ENCODE assay signal across 20 cellular contexts in genomic region chr5:98455660-98456059, GRCh38.
DNase-seq lines count a peak whose midpoint lies in the region; ATAC-seq, FAIRE-seq and TF ChIP-seq lines count a peak whose summit lies in the region.
"Had no signal": no experiment of that assay in that cellular context is flagged by ENCODE, and none has a peak within 500 bp of the region (broad histone marks: within the 10 kb centered on the region; RNA-seq: fewer than 3 reads in every experiment).

No MANE protein-coding gene starts in this region.

- no peak overlapping the region for H3K27ac Mint-ChIP-seq in Calu3 (ENCODE audit: unreplicated experiment)
- H3K27ac Mint-ChIP-seq: activated naive CD4-positive, alpha-beta T cell treated with anti-CD3 and anti-CD28 coated beads for 36 hours; endodermal cell; H9; T-helper 2 cell treated with Interferon-gamma antibody and Interleukin-4, amounts not matched to agents 5 μg/mL and 100 μg/mL, for 36 hours had no signal

- H3K27me3 Mint-ChIP-seq in Calu3 (ENCODE audit: unreplicated experiment): no peaks in the 10 kb centered on the region

- TF ChIP-seq CTCF in epithelial cell of esophagus (IDR thresholded peaks at IDR 0.05; ENCODE audit: insufficient read depth, low read depth, low read length, missing control alignments) (no peak), osteoblast (IDR thresholded peaks at IDR 0.05; ENCODE audit: extremely low read depth, low read depth, low read length) (no peak), Calu3 (IDR thresholded peaks at IDR 0.05; ENCODE audit: unreplicated experiment) (no peak)

- H3K27me3 ChIP-seq in osteoblast (ENCODE audit: insufficient read depth, low read length): no peaks in the 10 kb centered on the region
- H3K27me3 ChIP-seq in small intestine (ENCODE audit: control insufficient read depth in 2 of 2, insufficient read depth in 2 of 2, low read length in 2 of 2): no peaks in the 10 kb centered on the region
- H3K27me3 ChIP-seq: cardiac muscle cell, thyroid gland had no signal

- no peaks in the 10 kb centered on the region for H3K9me3 Mint-ChIP-seq in Calu3 (ENCODE audit: low read depth, unreplicated experiment)
- H3K9me3 Mint-ChIP-seq: activated naive CD4-positive, alpha-beta T cell treated with anti-CD3 and anti-CD28 coated beads for 36 hours; endodermal cell; H9; T-helper 2 cell treated with Interferon-gamma antibody and Interleukin-4, amounts not matched to agents 5 μg/mL and 100 μg/mL, for 36 hours had no signal

- no peaks in the 10 kb centered on the region for H3K79me2 ChIP-seq in osteoblast (ENCODE audit: insufficient read depth, low read length)

- no peak overlapping the region for H3K4me3 Mint-ChIP-seq in Calu3 (ENCODE audit: low read depth, unreplicated experiment)
- H3K4me3 Mint-ChIP-seq: activated naive CD4-positive, alpha-beta T cell treated with anti-CD3 and anti-CD28 coated beads for 36 hours; endodermal cell; H9; T-helper 2 cell treated with Interferon-gamma antibody and Interleukin-4, amounts not matched to agents 5 μg/mL and 100 μg/mL, for 36 hours had no signal

- BruUV-seq in Calu3 (replicated peaks; lab: Mats Ljungman, UMichigan): no TSS peak

- DNase-seq in H54 (ENCODE audit: insufficient read length, low spot score): no peak
- peak; percentile 8 for DNase-seq in epithelial cell of esophagus (ENCODE audit: low read depth)
- DNase-seq in osteoblast (ENCODE audit: insufficient read length, low spot score, missing footprints): no peak
- DNase-seq in NCI-H2171 (lab: John Stamatoyannopoulos, UW): no peak
- DNase-seq in small intestine: no peak
- DNase-seq in Calu3: no peak
- DNase-seq: activated CD4-positive, alpha-beta T cell treated with anti-CD3 and anti-CD28 coated beads for 1 hour; activated CD8-positive, alpha-beta memory T cell treated with anti-CD3 and anti-CD28 coated beads, Interleukin-2, amount 50 U/mL, for 48 hours; activated naive CD4-positive, alpha-beta T cell treated with anti-CD3 and anti-CD28 coated beads for 36 hours; endodermal cell; glutamatergic neuron; H9; mesendoderm; Right ventricle myocardium superior; thyroid gland had no signal

- ATAC-seq in SK-N-SH treated with all-trans-retinoic acid at 6 μM for 48 hours (peak; percentile 47), HG03469 (IDR thresholded peaks at IDR 0.05; ENCODE audit: unreplicated experiment) (no peak)

- H3K4me1 ChIP-seq in osteoblast (ENCODE audit: insufficient read depth, low read length) (peaks cover 40% of the 10 kb centered on the region), small intestine (ENCODE audit: control insufficient read depth in 2 of 2, insufficient read depth in 1 of 2, low read depth in 1 of 2, low read length in 1 of 2) (no peaks in the 10 kb centered on the region)
- H3K4me1 ChIP-seq: thyroid gland had no signal

- peak overlapping the region; percentile 93 for H3K27ac ChIP-seq in osteoblast (ENCODE audit: low read depth, low read length)
- no peak overlapping the region for H3K27ac ChIP-seq in small intestine (ENCODE audit: low read depth in 1 of 2, low read length in 1 of 2)
- H3K27ac ChIP-seq: C4-2B, cardiac muscle cell, thyroid gland had no signal

- H3K4me2 ChIP-seq in osteoblast (ENCODE audit: insufficient read depth, low read length): peak overlapping the region; percentile 76

- 66 to 74% (median 69%) methylated on average over 3 of the region's 3 CpGs for WGBS in small intestine, 3 donors

- H3K4me1 Mint-ChIP-seq in Calu3 (ENCODE audit: low read depth, unreplicated experiment): no peaks in the 10 kb centered on the region
- H3K4me1 Mint-ChIP-seq: H9 had no signal

- no peaks in the 10 kb centered on the region for H4K20me1 ChIP-seq in osteoblast (ENCODE audit: insufficient read depth, low read length)

- H2AFZ ChIP-seq in osteoblast (ENCODE audit: low read length): no peak overlapping the region

- no peak for TF ChIP-seq POLR2A in H54 (IDR thresholded peaks at IDR 0.05; ENCODE audit: low read depth, low read length)

- FAIRE-seq in H54 (lab: Jason Lieb, UNC) (peak; percentile 92), small intestine (lab: Jason Lieb, UNC) (no peak)

- H3K9me3 ChIP-seq in osteoblast (ENCODE audit: low read depth, low read length) (no peaks in the 10 kb centered on the region), small intestine (ENCODE audit: control insufficient read depth, low read depth) (no peaks in the 10 kb centered on the region)
- H3K9me3 ChIP-seq: thyroid gland had no signal

- CTCF ChIA-PET in Calu3 (lab: Charles Lee): interaction anchor here (1.3 to 1.8 kb wide), 3 partner anchors 313 to 316 kb away, joined by 5 to 12 read pairs (median 7); no protein-coding TSS in a partner anchor

- H3K36me3 Mint-ChIP-seq in Calu3 (ENCODE audit: insufficient read depth, unreplicated experiment): no peaks in the 10 kb centered on the region

- no peak overlapping the region for H3K4me3 ChIP-seq in epithelial cell of esophagus (ENCODE audit: low read length)
- H3K4me3 ChIP-seq in osteoblast (ENCODE audit: insufficient read depth, low read length): no peak overlapping the region
- H3K4me3 ChIP-seq in small intestine (ENCODE audit: low read depth in 1 of 2, low read length in 2 of 2): no peak overlapping the region
- H3K4me3 ChIP-seq: cardiac muscle cell, thyroid gland had no signal

- intact Hi-C loops in Calu3 (cut with micrococcal nuclease; ENCODE audit: unreplicated experiment): loop anchor here (2.0 kb wide), 1 partner anchor 313 kb away; no protein-coding TSS in a partner anchor

- H3K36me3 ChIP-seq in osteoblast (ENCODE audit: insufficient read depth, low read length) (no peaks in the 10 kb centered on the region), small intestine (ENCODE audit: control insufficient read depth in 2 of 2, insufficient read depth in 2 of 2, low read length in 2 of 2) (no peaks in the 10 kb centered on the region)
- H3K36me3 ChIP-seq: cardiac muscle cell, thyroid gland had no signal

TF ChIP-seq in SK-N-SH treated with all-trans-retinoic acid at 6 μM for 48 hours, 23 proteins besides CTCF, POLR2A, EP300 and RAD21:
- TF ChIP-seq GLIS3 (CRISPR knock-in tag; IDR thresholded peaks at IDR 0.05) (no peak), TSHZ2 (CRISPR knock-in tag; IDR thresholded peaks at IDR 0.05) (no peak)
